ENCODE assay signal across 27 cellular contexts in the genomic region with DNA sequence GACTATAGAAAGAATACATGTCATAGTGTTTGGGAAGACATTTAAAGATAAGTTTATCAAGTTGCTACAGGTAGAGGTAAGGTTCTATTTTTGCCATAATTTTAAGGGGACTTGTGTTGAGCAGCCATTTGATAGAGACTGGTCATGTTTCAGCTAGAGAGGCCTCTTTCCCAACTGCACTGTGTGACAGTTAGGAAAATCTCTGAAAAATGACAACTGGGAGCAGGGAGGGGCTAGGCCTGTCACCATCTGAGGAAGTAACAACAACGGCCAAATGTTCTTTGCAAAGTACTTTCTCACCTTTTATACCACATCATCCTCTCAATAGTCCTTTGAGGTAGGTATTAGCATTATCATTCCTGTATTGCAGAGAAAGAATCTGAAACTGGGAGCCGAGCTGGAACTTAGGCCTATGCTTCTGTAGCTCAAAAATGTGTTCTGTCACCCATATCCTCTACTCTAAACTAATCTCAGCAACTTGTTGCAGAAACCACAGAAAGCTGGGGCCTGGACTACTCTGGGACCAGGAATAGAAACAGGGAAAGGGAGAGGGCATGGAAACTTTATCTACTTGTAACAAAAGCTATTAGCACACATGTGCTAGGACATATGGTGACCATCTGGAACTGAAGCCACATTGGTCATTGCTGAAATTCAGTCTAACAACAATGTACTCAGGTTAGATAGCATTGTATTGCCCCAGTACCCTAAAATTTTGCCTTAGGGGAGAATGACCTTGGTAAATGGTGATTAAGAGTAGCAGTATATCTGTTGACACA.
DNase-seq lines count a peak whose midpoint lies in the region; TF ChIP-seq lines count a peak whose summit lies in the region.
"Had no signal": no experiment of that assay in that cellular context is flagged by ENCODE, and none has a peak within 500 bp of the region (broad histone marks: within the 10 kb centered on the region; RNA-seq: fewer than 3 reads in every experiment).

No MANE protein-coding gene starts in this region.

- no peak overlapping the region for H3K14ac ChIP-seq in H9 (ENCODE audit: insufficient read depth, low read length)

- no peak overlapping the region for H3K27ac ChIP-seq in AG04450 (ENCODE audit: low read depth, low read length)
- no peak overlapping the region for H3K27ac ChIP-seq in OCI-LY7 (ENCODE audit: low read depth, low read length, poor library complexity, severe bottlenecking)
- H3K27ac ChIP-seq in H9 (ENCODE audit: insufficient read length, low read depth, low read length), result no peak overlapping the region
- H3K27ac ChIP-seq: coronary artery, foreskin keratinocyte, lower lobe of right lung, SJSA1, vagina, VCaP had no signal

- H4K20me1 ChIP-seq in OCI-LY7 (ENCODE audit: insufficient read depth, low read length), result no peaks in the 10 kb centered on the region
- H4K20me1 ChIP-seq in H9 (ENCODE audit: control insufficient read depth, insufficient read depth, insufficient read length), result no peaks in the 10 kb centered on the region

- H3K23ac ChIP-seq in H9 (ENCODE audit: insufficient read length, low read depth, low read length), result no peak overlapping the region

- H2BK5ac ChIP-seq in H9 (ENCODE audit: insufficient read length, low read length), result no peak overlapping the region

- TF ChIP-seq CTCF in AG04450 (IDR thresholded peaks at IDR 0.05; ENCODE audit: low read depth, low read length), result no peak
- TF ChIP-seq CTCF in fibroblast of villous mesenchyme (IDR thresholded peaks at IDR 0.05; ENCODE audit: insufficient read depth, low read depth, low read length), result no peak
- no peak for TF ChIP-seq CTCF in OCI-LY7 (conservative IDR thresholded peaks at IDR 0.05; ENCODE audit: low read length)
- TF ChIP-seq CTCF in H9 (conservative IDR thresholded peaks at IDR 0.05), result no peak

- no peaks in the 10 kb centered on the region for H3K79me1 ChIP-seq in H9 (ENCODE audit: insufficient read depth, low read depth, low read length, poor library complexity, severe bottlenecking)

- H3K4me3 ChIP-seq in AG04450 (ENCODE audit: low read depth, low read length) (no peak overlapping the region), fibroblast of villous mesenchyme (ENCODE audit: low read depth, low read length) (no peak overlapping the region), OCI-LY7 (ENCODE audit: low read depth, low read length, poor library complexity, severe bottlenecking) (no peak overlapping the region)
- H3K4me3 ChIP-seq: coronary artery, lower lobe of right lung, SJSA1, skin epidermis, vagina had no signal

- H4K91ac ChIP-seq in H9 (ENCODE audit: insufficient read length, low read depth, low read length), result no peak overlapping the region

- H3K9me3 Mint-ChIP-seq in H9, result peaks cover 51 to 68% of the 10 kb centered on the region in 2 experiments
- H3K9me3 Mint-ChIP-seq: activated T-helper 2 cell treated with anti-CD3 and anti-CD28 coated beads, Interferon-gamma antibody, Interleukin-2, Interleukin-4, amounts not matched to agents 10 μg/mL and 5 μg/mL and 100 μg/mL, durations not matched to agents 14 hours and 24 hours and 36 hours; stimulated activated naive B cell treated with anti-CD40 and anti-IgM and Interleukin-4, amounts not matched to agents 10 μg/mL and 1 μg/mL and 100 μg/mL, for 72 hours had no signal

- no peaks in the 10 kb centered on the region for H3K36me3 ChIP-seq in OCI-LY7 (ENCODE audit: insufficient read depth, low read length)
- H3K36me3 ChIP-seq: lower lobe of right lung, SJSA1, vagina had no signal

- H2AFZ ChIP-seq in OCI-LY7 (ENCODE audit: low read length), result no peak overlapping the region
- no peak overlapping the region for H2AFZ ChIP-seq in H9 (ENCODE audit: low read length)

- POLR2A ChIA-PET in AG04450 (lab: Yijun Ruan, JAX), result interaction anchor here (1.0 to 1.3 kb wide), 3 partner anchors 13 to 196 kb away, joined by 3 to 4 read pairs (median 3); no protein-coding TSS in a partner anchor
- POLR2A ChIA-PET in OCI-LY7 (lab: Charles Lee), result no interaction called here

- no peaks in the 10 kb centered on the region for H3K9me2 ChIP-seq in OCI-LY7 (ENCODE audit: insufficient read depth, low read length)

- H3T11ph ChIP-seq in H9 (ENCODE audit: low read length), result no peak overlapping the region

- no peak overlapping the region for H2BK120ac ChIP-seq in H9 (ENCODE audit: low read depth, low read length, poor library complexity, severe bottlenecking)

- peaks cover 0 to 2% (median 0%) of the 10 kb centered on the region in 3 experiments; a peak in 2 of 7 replicates for H3K36me3 Mint-ChIP-seq in H9 (ENCODE audit: insufficient read depth in 1 of 3, low read depth in 3 of 3)
- H3K36me3 Mint-ChIP-seq: CD4-positive, alpha-beta memory T cell; stimulated activated naive B cell treated with anti-CD40 and anti-IgM and Interleukin-4, amounts not matched to agents 10 μg/mL and 1 μg/mL and 100 μg/mL, for 72 hours had no signal

- H3K27me3 Mint-ChIP-seq in H9 (ENCODE audit: low read depth), result no peaks in the 10 kb centered on the region
- H3K27me3 Mint-ChIP-seq: activated CD4-positive, alpha-beta T cell treated with anti-CD3 and anti-CD28 coated beads, Interleukin-2, amount 10 ng/mL, durations not matched to agents 7 days and 5 days; CD4-positive, alpha-beta memory T cell had no signal

- H4K8ac ChIP-seq in H9 (replicated peaks; ENCODE audit: insufficient read length, low read depth, low read length), result no peak overlapping the region

- no peak overlapping the region for H3K4me3 Mint-ChIP-seq in H9
- H3K4me3 Mint-ChIP-seq: activated CD4-positive, alpha-beta T cell treated with anti-CD3 and anti-CD28 coated beads, Interleukin-2, amount 10 ng/mL, durations not matched to agents 7 days and 5 days; CD4-positive, alpha-beta memory T cell; stimulated activated naive B cell treated with anti-CD40 and anti-IgM and Interleukin-4, amounts not matched to agents 10 μg/mL and 1 μg/mL and 100 μg/mL, for 72 hours had no signal

- no peaks in the 10 kb centered on the region for H3K4me1 Mint-ChIP-seq in H9
- H3K4me1 Mint-ChIP-seq: activated CD4-positive, alpha-beta T cell treated with anti-CD3 and anti-CD28 coated beads, Interleukin-2, amount 10 ng/mL, durations not matched to agents 7 days and 5 days; CD4-positive, alpha-beta memory T cell; stimulated activated naive B cell treated with anti-CD40 and anti-IgM and Interleukin-4, amounts not matched to agents 10 μg/mL and 1 μg/mL and 100 μg/mL, for 72 hours had no signal

- H3K4me1 ChIP-seq in OCI-LY7 (ENCODE audit: insufficient read depth, low read length, poor library complexity, severe bottlenecking) (no peaks in the 10 kb centered on the region), H9 (ENCODE audit: insufficient read depth, low read length) (no peaks in the 10 kb centered on the region)
- H3K4me1 ChIP-seq: foreskin keratinocyte, lower lobe of right lung, SJSA1, vagina had no signal

- H3K27ac Mint-ChIP-seq in H9, result no peak overlapping the region
- H3K27ac Mint-ChIP-seq: activated CD4-positive, alpha-beta T cell treated with anti-CD3 and anti-CD28 coated beads, Interleukin-2, amount 10 ng/mL, durations not matched to agents 7 days and 5 days; activated T-helper 2 cell treated with anti-CD3 and anti-CD28 coated beads, Interferon-gamma antibody, Interleukin-2, Interleukin-4, amounts not matched to agents 10 μg/mL and 5 μg/mL and 100 μg/mL, durations not matched to agents 14 hours and 24 hours and 36 hours; CD4-positive, alpha-beta memory T cell; stimulated activated naive B cell treated with anti-CD40 and anti-IgM and Interleukin-4, amounts not matched to agents 10 μg/mL and 1 μg/mL and 100 μg/mL, for 72 hours had no signal

- intact Hi-C loops in OCI-LY7 (cut with micrococcal nuclease; ENCODE audit: unreplicated experiment), result no loop called here

- H3K23me2 ChIP-seq in H9 (ENCODE audit: insufficient read length, low read depth, low read length, poor library complexity, severe bottlenecking), result no peaks in the 10 kb centered on the region

- H3K27me3 ChIP-seq in AG04450 (ENCODE audit: control insufficient read depth, insufficient read depth, low read length) (no peaks in the 10 kb centered on the region), H9 (ENCODE audit: insufficient read depth, low read length) (no peaks in the 10 kb centered on the region; the same call in 1 of the 2 replicates)
- H3K27me3 ChIP-seq: foreskin keratinocyte, SJSA1, vagina had no signal

- H3K79me2 ChIP-seq in OCI-LY7 (ENCODE audit: insufficient read depth, low read depth, low read length) (no peaks in the 10 kb centered on the region), H9 (ENCODE audit: insufficient read depth, low read length) (no peaks in the 10 kb centered on the region)

- DNase-seq in AG04450 (ENCODE audit: low read depth, low spot score), result peak; percentile 8
- DNase-seq in EL, result peak; percentile 17
- peak; percentile 63 for DNase-seq in NCI-H82 treated with DMSO at 0.1 percent for 48 hours (lab: John Stamatoyannopoulos, UW; ENCODE audit: unreplicated experiment)
- DNase-seq in fibroblast of villous mesenchyme (ENCODE audit: low read depth), result peak; percentile 69
- no peak for DNase-seq in OCI-LY7 (ENCODE audit: low spot score)
- no peak for DNase-seq in H9
- no peak for DNase-seq in cortex of kidney (lab: John Stamatoyannopoulos, UW)
- no peak for DNase-seq in SKM-1 (lab: John Stamatoyannopoulos, UW; ENCODE audit: unreplicated experiment)
- DNase-seq: activated CD4-positive, alpha-beta T cell treated with anti-CD3 and anti-CD28 coated beads, Interleukin-2, amount 10 ng/mL, durations not matched to agents 7 days and 5 days; activated CD8-positive, alpha-beta memory T cell treated with anti-CD3 and anti-CD28 coated beads, Interleukin-2, amount 50 U/mL, for 4 hours; CD4-positive, alpha-beta memory T cell; DMS153; foreskin keratinocyte; GDM1; Kasumi-1; lower lobe of right lung; NCI-H1092; NCI-H345; stimulated activated CD4-positive, alpha-beta T cell treated with anti-CD3 and anti-CD28 coated beads, Interleukin-2, amount 100 ng/mL, for 24 hours; stimulated activated naive B cell treated with anti-CD40 and anti-IgM and Interleukin-4, amounts not matched to agents 10 μg/mL and 1 μg/mL and 100 μg/mL, for 72 hours; T-helper 2 cell had no signal

- no peak overlapping the region for H3K18ac ChIP-seq in H9 (ENCODE audit: insufficient read length, low read depth, low read length)

- H3K9ac ChIP-seq in H9 (ENCODE audit: extremely low read depth, insufficient read length, low read length), result no peak overlapping the region

- H3K56ac ChIP-seq in H9 (ENCODE audit: insufficient read length, low read depth, low read length), result no peak overlapping the region

- no peak overlapping the region for H2BK20ac ChIP-seq in H9 (ENCODE audit: low read depth, low read length, poor library complexity, severe bottlenecking)

- CTCF ChIA-PET in AG04450 (lab: Charles Lee), result no interaction called here
- CTCF ChIA-PET in OCI-LY7 (lab: Charles Lee; ENCODE audit: unreplicated experiment), result no interaction called here

- no peak overlapping the region for H3K4ac ChIP-seq in H9 (ENCODE audit: low read depth, low read length)

- no peak overlapping the region for H3K4me2 ChIP-seq in OCI-LY7 (ENCODE audit: low read length)
- no peak overlapping the region for H3K4me2 ChIP-seq in H9 (ENCODE audit: insufficient read depth, insufficient read length, low read length)

- WGBS in H9 (ENCODE audit: extremely low coverage, insufficient read length, low lambda C conversion rate), result no CpG with 5 or more reads among the region's 2 CpGs

- H2BK12ac ChIP-seq in H9 (ENCODE audit: insufficient read length, low read depth, low read length), result no peak overlapping the region

- no TSS peak for BruUV-seq in OCI-LY7 (replicated peaks; lab: Mats Ljungman, UMichigan)

- no peak overlapping the region for H2BK15ac ChIP-seq in H9 (ENCODE audit: low read depth, low read length)

- no peak overlapping the region for H2AK5ac ChIP-seq in H9 (ENCODE audit: insufficient read length, low read length)

- H3K9me3 ChIP-seq in AG04450 (ENCODE audit: control insufficient read depth, insufficient read depth, low read length) (no peaks in the 10 kb centered on the region), OCI-LY7 (ENCODE audit: low read length) (no peaks in the 10 kb centered on the region), H9 (ENCODE audit: control insufficient read depth, low read depth, low read length) (no peaks in the 10 kb centered on the region)
- H3K9me3 ChIP-seq: lower lobe of right lung, SJSA1, vagina had no signal

- no peak overlapping the region for H4K5ac ChIP-seq in H9 (ENCODE audit: insufficient read length, low read depth, low read length)

Comparison
In these comparisons a context has a peak if more than half of its experiments do, and no peak if none do; other contexts are left out.
1. DNase-seq: peak in AG04450 (single experiment), EL (single experiment), NCI-H82 treated with DMSO at 0.1 percent for 48 hours (single experiment) and fibroblast of villous mesenchyme (single experiment); none in OCI-LY7 (single experiment), H9 (single experiment), cortex of kidney (single experiment) and SKM-1 (single experiment).